In genomic region chr3:127234784-127235183, GRCh38 we compare ENCODE assay signal across 37 cellular contexts. TPM values are rescaled to one million over a fixed set of nuclear protein-coding genes. Genes with fewer than 3 reads are reported as not detected.
"Had no signal": no experiment of that assay in that cellular context is flagged by ENCODE, and none has a peak within 500 bp of the region (broad histone marks: within the 10 kb centered on the region; RNA-seq: fewer than 3 reads in every experiment).

No MANE protein-coding gene starts in this region.

- H3K4me3 ChIP-seq: adrenal gland, body of pancreas, PC-9 had no signal

- H3K27ac ChIP-seq: adrenal gland, body of pancreas, PC-9, RWPE1, VCaP had no signal

- H2AFZ ChIP-seq: PC-9 had no signal

- H3K4me1 ChIP-seq: adrenal gland, body of pancreas had no signal

- ATAC-seq: activated naive CD4-positive, alpha-beta T cell treated with anti-CD3 and anti-CD28 coated beads, Interleukin-2, amount 50 U/mL, for 72 hours; activated T-cell treated with anti-CD3 and anti-CD28 coated beads, Interleukin-2, amount 50 U/mL, for 4 hours; body of pancreas had no signal

- H3K9me3 ChIP-seq: adrenal gland, body of pancreas had no signal

- H3K36me3 ChIP-seq: adrenal gland had no signal

- FAIRE-seq: astrocyte, RCC 7860 had no signal

- H3K4me2 ChIP-seq: PC-9 had no signal

- H3K27me3 ChIP-seq: adrenal gland, body of pancreas had no signal

- DNase-seq: activated B cell treated with CpG ODN at 0.5 μM for 24 hours; activated CD4-positive, alpha-beta memory T cell treated with anti-CD3 and anti-CD28 coated beads for 36 hours; activated CD4-positive, alpha-beta T cell treated with anti-CD3 and anti-CD28 coated beads for 4 hours; activated CD4-positive, alpha-beta T cell treated with anti-CD3 and anti-CD28 coated beads, Interleukin-2, amount 50 U/mL, for 1 hour; activated CD4-positive, CD25-positive, alpha-beta regulatory T cell treated with anti-CD3 and anti-CD28 coated beads, Interleukin-2, amount 50 U/mL, for 72 hours; activated CD8-positive, alpha-beta memory T cell treated with anti-CD3 and anti-CD28 coated beads, Interleukin-2, amount 50 U/mL, for 4 hours; activated gamma-delta T cell treated with Interleukin-2 at 50 U/mL for 16 hours; activated naive CD4-positive, alpha-beta T cell treated with anti-CD3 and anti-CD28 coated beads for 36 hours; activated T-cell treated with anti-CD3 and anti-CD28 coated beads for 4 hours; activated T-cell treated with anti-CD3 and anti-CD28 coated beads, Interleukin-2, amount 50 U/mL, for 4 hours; adrenal gland; body of pancreas; central memory CD4-positive, alpha-beta T cell; Kasumi-1; KG1; MM.1S; MV-4-11; NCI-H1092; NCI-H1436 treated with DMSO at 0.1 percent for 48 hours; NCI-H1694 treated with DMSO at 0.1 percent for 48 hours; NCI-H2029; NCI-H2107; NCI-H2171; NCI-H510A; Right ventricle myocardium superior; SW 1271; T-helper 1 cell; T-helper 2 cell; T-helper 9 cell had no signal

RNA-seq across cellular contexts. Expression of gene PRR23E, which starts 41.9 kb away (rescaled TPM):
- total RNA-seq: activated B cell treated with CpG ODN at 0.5 μM for 24 hours; activated CD4-positive, alpha-beta memory T cell treated with anti-CD3 and anti-CD28 coated beads for 36 hours; activated naive CD4-positive, alpha-beta T cell treated with anti-CD3 and anti-CD28 coated beads for 36 hours; activated naive CD4-positive, alpha-beta T cell treated with anti-CD3 and anti-CD28 coated beads, Interleukin-2, amount 50 U/mL, for 72 hours; activated T-cell treated with anti-CD3 and anti-CD28 coated beads, Interleukin-2, amount 50 U/mL, for 4 hours; activated T-helper 1 cell treated with anti-CD3 and anti-CD28 coated beads, Interleukin-12 subunit alpha, Interleukin-12 subunit beta, Interleukin-2, Interleukin-4 antibody, amounts not matched to agents 30 ng/mL and 10 ng/mL and 1 ng/mL, durations not matched to agents 14 hours and 24 hours and 36 hours; adrenal gland; astrocyte; body of pancreas; OCI-LY7; PC-9; Right ventricle myocardium superior had no signal
- polyA plus RNA-seq: adrenal gland had no signal

RNA-seq across cellular contexts. Expression of gene PRR20G, which starts 53.1 kb away (rescaled TPM):
- total RNA-seq: activated B cell treated with CpG ODN at 0.5 μM for 24 hours; activated CD4-positive, alpha-beta memory T cell treated with anti-CD3 and anti-CD28 coated beads for 36 hours; activated naive CD4-positive, alpha-beta T cell treated with anti-CD3 and anti-CD28 coated beads for 36 hours; activated naive CD4-positive, alpha-beta T cell treated with anti-CD3 and anti-CD28 coated beads, Interleukin-2, amount 50 U/mL, for 72 hours; activated T-cell treated with anti-CD3 and anti-CD28 coated beads, Interleukin-2, amount 50 U/mL, for 4 hours; activated T-helper 1 cell treated with anti-CD3 and anti-CD28 coated beads, Interleukin-12 subunit alpha, Interleukin-12 subunit beta, Interleukin-2, Interleukin-4 antibody, amounts not matched to agents 30 ng/mL and 10 ng/mL and 1 ng/mL, durations not matched to agents 14 hours and 24 hours and 36 hours; adrenal gland; astrocyte; body of pancreas; OCI-LY7; PC-9; Right ventricle myocardium superior had no signal
- polyA plus RNA-seq: adrenal gland had no signal
